Comparison of ENCODE assay signal across 25 cellular contexts in genomic region chr15:52172869-52173268, GRCh38.
"Had no signal": no experiment of that assay in that cellular context is flagged by ENCODE, and none has a peak within 500 bp of the region (broad histone marks: within the 10 kb centered on the region; RNA-seq: fewer than 3 reads in every experiment).

No MANE protein-coding gene starts in this region.

- H3K27me3 ChIP-seq: gastrocnemius medialis, sigmoid colon, stomach, tibial artery had no signal

- H3K27ac ChIP-seq: gastrocnemius medialis, neutrophil, sigmoid colon, stomach, tibial artery had no signal

- H3K4me3 ChIP-seq: gastrocnemius medialis, sigmoid colon, stomach, tibial artery had no signal

- ATAC-seq: gastrocnemius medialis; stimulated activated naive B cell treated with anti-CD40 and anti-IgM and Interleukin-4, amounts not matched to agents 10 μg/mL and 1 μg/mL and 100 μg/mL, for 72 hours; T-helper 17 cell; WTC11 had no signal

- H3K4me1 ChIP-seq: gastrocnemius medialis, sigmoid colon, tibial artery had no signal

- FAIRE-seq: colon, islet of Langerhans, small intestine had no signal

- H3K36me3 ChIP-seq: gastrocnemius medialis, neutrophil, sigmoid colon, stomach, tibial artery had no signal

- DNase-seq: activated CD4-positive, alpha-beta memory T cell treated with anti-CD3 and anti-CD28 coated beads, Interleukin-2, amount 10 ng/mL, durations not matched to agents 7 days and 5 days; activated CD4-positive, alpha-beta T cell treated with anti-CD3 and anti-CD28 coated beads for 1 hour; activated CD4-positive, alpha-beta T cell treated with anti-CD3 and anti-CD28 coated beads, Interleukin-2, amount 10 ng/mL, durations not matched to agents 7 days and 5 days; activated CD8-positive, alpha-beta memory T cell treated with anti-CD3 and anti-CD28 coated beads, Interleukin-2, amount 50 U/mL, for 48 hours; activated T-cell treated with anti-CD3 and anti-CD28 coated beads, Interleukin-2, amount 50 U/mL, for 24 hours; anterior cingulate cortex; dermis blood vessel endothelial cell; effector memory CD4-positive, alpha-beta T cell; erythroblast; gastrocnemius medialis; glutamatergic neuron; mammary epithelial cell; naive B cell; nephron progenitor cell; sigmoid colon; small intestine; stimulated activated naive B cell treated with anti-CD40 and anti-IgM and Interleukin-4, amounts not matched to agents 10 μg/mL and 1 μg/mL and 100 μg/mL, for 72 hours; stomach; T-helper 17 cell; T1000; tibial artery had no signal

- H3K9me3 ChIP-seq: gastrocnemius medialis, neutrophil, sigmoid colon, stomach, tibial artery had no signal
